Comparison of ENCODE assay signal across 8 cellular contexts in genomic region chr5:66829826-66830225, GRCh38.
DNase-seq lines count a peak whose midpoint lies in the region; ATAC-seq and TF ChIP-seq lines count a peak whose summit lies in the region.

No MANE protein-coding gene starts in this region.

- no peak for TF ChIP-seq EP300 in esophagus muscularis mucosa (IDR thresholded peaks at IDR 0.05)

- no peaks in the 10 kb centered on the region for H3K9me3 ChIP-seq in breast epithelium
- H3K9me3 ChIP-seq in T-helper 17 cell (ENCODE audit: control insufficient read depth, low read length, poor library complexity, severe bottlenecking): no peaks in the 10 kb centered on the region
- no peaks in the 10 kb centered on the region for H3K9me3 ChIP-seq in smooth muscle cell (replicated peaks; ENCODE audit: low read depth)
- H3K9me3 ChIP-seq in esophagus muscularis mucosa: no peaks in the 10 kb centered on the region

- TF ChIP-seq CTCF in MCF 10A (IDR thresholded peaks at IDR 0.05; ENCODE audit: unreplicated experiment) (no peak), breast epithelium (IDR thresholded peaks at IDR 0.05) (no peak), fibroblast of villous mesenchyme (IDR thresholded peaks at IDR 0.05; ENCODE audit: insufficient read depth, low read depth, low read length) (no peak), smooth muscle cell (IDR thresholded peaks at IDR 0.05; ENCODE audit: borderline replicate concordance, insufficient read depth, poor library complexity, severe bottlenecking) (no peak), esophagus muscularis mucosa (IDR thresholded peaks at IDR 0.05) (no peak)

- H3K4me3 Mint-ChIP-seq in MCF 10A (ENCODE audit: unreplicated experiment) (peak overlapping the region; percentile 54), T-helper 17 cell (peak overlapping the region; percentile 49)

- TF ChIP-seq POLR2A in breast epithelium (IDR thresholded peaks at IDR 0.05) (no peak), esophagus muscularis mucosa (IDR thresholded peaks at IDR 0.05; ENCODE audit: low read depth) (no peak)

- H3K36me3 Mint-ChIP-seq in MCF 10A (ENCODE audit: insufficient read depth, unreplicated experiment) (no peaks in the 10 kb centered on the region), T-helper 17 cell (ENCODE audit: low read depth) (peaks cover 3% of the 10 kb centered on the region)

- H4K20me1 ChIP-seq in smooth muscle cell (ENCODE audit: low read depth): no peaks in the 10 kb centered on the region

- no peaks in the 10 kb centered on the region for H3K4me1 ChIP-seq in breast epithelium
- H3K4me1 ChIP-seq in smooth muscle cell (ENCODE audit: low read depth): peaks cover 28% of the 10 kb centered on the region
- peaks cover 9 to 22% (median 16%) of the 10 kb centered on the region in 4 donors for H3K4me1 ChIP-seq in esophagus muscularis mucosa

- WGBS in smooth muscle cell (ENCODE audit: low lambda C conversion rate): 8% methylated on average over 2 of the region's 2 CpGs
- 45% methylated on average over 2 of the region's 2 CpGs for WGBS in esophagus muscularis mucosa

- no peaks in the 10 kb centered on the region for H3F3A ChIP-seq in smooth muscle cell (ENCODE audit: low read depth)

- H3K27ac ChIP-seq in breast epithelium: no peak overlapping the region
- H3K27ac ChIP-seq in smooth muscle cell (ENCODE audit: low read depth): peak overlapping the region; percentile 97
- H3K27ac ChIP-seq in esophagus muscularis mucosa (replicated peaks in 1 of 4): no peak overlapping the region

- no peaks in the 10 kb centered on the region for H3K9me3 Mint-ChIP-seq in MCF 10A (ENCODE audit: unreplicated experiment)

- no TSS peak for BruUV-seq in MCF 10A (replicated peaks; lab: Mats Ljungman, UMichigan)

- H3K27me3 Mint-ChIP-seq in MCF 10A (ENCODE audit: insufficient read depth, unreplicated experiment) (no peaks in the 10 kb centered on the region), T-helper 17 cell (no peaks in the 10 kb centered on the region)

- H3K36me3 ChIP-seq in breast epithelium (no peaks in the 10 kb centered on the region), smooth muscle cell (ENCODE audit: low read depth) (no peaks in the 10 kb centered on the region), esophagus muscularis mucosa (no peaks in the 10 kb centered on the region)

- intact Hi-C loops in MCF 10A (cut with micrococcal nuclease): loop anchor here (5.0 kb wide), 1 partner anchor 172 kb away; no protein-coding TSS in a partner anchor
- intact Hi-C loops in breast epithelium (cut with DNase I; ENCODE audit: low total_unique reads): no loop called here
- intact Hi-C loops in esophagus muscularis mucosa (cut with DNase I): no loop called here

- no peaks in the 10 kb centered on the region for H3K27me3 ChIP-seq in breast epithelium
- H3K27me3 ChIP-seq in smooth muscle cell (ENCODE audit: low read depth): peaks cover 6% of the 10 kb centered on the region
- H3K27me3 ChIP-seq in esophagus muscularis mucosa: peaks cover 0 to 7% (median 0%) of the 10 kb centered on the region in 4 donors

- H3K4me1 Mint-ChIP-seq in MCF 10A (ENCODE audit: insufficient read depth, unreplicated experiment): peaks cover 21% of the 10 kb centered on the region
- peaks cover 33% of the 10 kb centered on the region for H3K4me1 Mint-ChIP-seq in T-helper 17 cell

- DNase-seq in MCF 10A (ENCODE audit: unreplicated experiment): peak; percentile 52
- DNase-seq in breast epithelium (ENCODE audit: low spot score in 2 of 2): no peak
- no peak for DNase-seq in T-helper 17 cell
- DNase-seq in fibroblast of villous mesenchyme (ENCODE audit: low read depth): peak; percentile 6
- DNase-seq in smooth muscle cell (lab: John Stamatoyannopoulos, UW; ENCODE audit: unreplicated experiment): no peak
- DNase-seq in NCI-H510A treated with DMSO at 0.1 percent for 48 hours (lab: John Stamatoyannopoulos, UW): no peak
- no peak for DNase-seq in HUDEP-2 (lab: John Stamatoyannopoulos, UW; ENCODE audit: unreplicated experiment in 76 of 76)
- DNase-seq in esophagus muscularis mucosa (ENCODE audit: extremely low spot score): no peak

- CTCF ChIA-PET in MCF 10A (lab: Yijun Ruan, JAX): interaction anchor here (0.5 to 2.4 kb wide), 17 partner anchors 9 to 327 kb away, joined by 3 to 15 read pairs (median 5); no protein-coding TSS in a partner anchor

- no peaks in the 10 kb centered on the region for H3K79me2 ChIP-seq in smooth muscle cell (ENCODE audit: low read depth)

- H2AFZ ChIP-seq in smooth muscle cell (ENCODE audit: low read depth): no peak overlapping the region

- peak overlapping the region; percentile 27 for H3K27ac Mint-ChIP-seq in MCF 10A (ENCODE audit: low read depth, unreplicated experiment)
- peak overlapping the region; percentile 49 for H3K27ac Mint-ChIP-seq in T-helper 17 cell

- H3K4me2 ChIP-seq in smooth muscle cell: peak overlapping the region; percentile 85

- POLR2A ChIA-PET in MCF 10A (lab: Yijun Ruan, JAX): interaction anchor here (0.5 to 4.4 kb wide), 26 partner anchors 8 to 1293 kb away, joined by 3 to 73 read pairs (median 8); no protein-coding TSS in a partner anchor

- peak overlapping the region; percentile 48 for H3K9ac ChIP-seq in smooth muscle cell (ENCODE audit: low read depth)

- H3K4me3 ChIP-seq in breast epithelium: no peak overlapping the region
- no peak overlapping the region for H3K4me3 ChIP-seq in fibroblast of villous mesenchyme (ENCODE audit: low read depth, low read length)
- peak overlapping the region; percentile 50 for H3K4me3 ChIP-seq in smooth muscle cell
- H3K4me3 ChIP-seq in esophagus muscularis mucosa: no peak overlapping the region

- no peak for ATAC-seq in T-helper 17 cell

Comparison
In these comparisons a context has a peak if more than half of its experiments do, and no peak if none do; other contexts are left out.
1. DNase-seq: peak in MCF 10A (single experiment) and fibroblast of villous mesenchyme (single experiment); none in breast epithelium (0 of 2), T-helper 17 cell (0 of 3), smooth muscle cell (single experiment), NCI-H510A treated with DMSO at 0.1 percent for 48 hours (single experiment), HUDEP-2 (0 of 76) and esophagus muscularis mucosa (single experiment).